ENCODE assay signal across 10 cellular contexts in genomic region chr5:72314571-72315172, GRCh38. TPM values are rescaled to one million over a fixed set of nuclear protein-coding genes. Genes with fewer than 3 reads are reported as not detected.
A peak's percentile ranks its signal among the peaks of the same experiment; 100 is the strongest.
DNase-seq lines count a peak whose midpoint lies in the region; ATAC-seq and TF ChIP-seq lines count a peak whose summit lies in the region.
"Had no signal": no experiment of that assay in that cellular context is flagged by ENCODE, and none has a peak within 500 bp of the region (broad histone marks: within the 10 kb centered on the region; RNA-seq: fewer than 3 reads in every experiment).

No MANE protein-coding gene starts in this region.

- no peak for DNase-seq in stimulated activated naive CD8-positive, alpha-beta T cell treated with anti-CD3 and anti-CD28 coated beads, Interleukin-15, Interleukin-2, amounts not matched to agents 100 U/mL and 50 U/mL, for 24 hours
- no peak for DNase-seq in RWPE2 (ENCODE audit: low spot score)
- peak in 1 of 2 donors; percentile 51 for DNase-seq in foreskin fibroblast
- no peak for DNase-seq in retina
- DNase-seq in activated CD4-positive, CD25-positive, alpha-beta regulatory T cell (lab: John Stamatoyannopoulos, UW), result no peak
- DNase-seq in transverse colon, result no peak
- DNase-seq: DMS79 had no signal

- no peaks in the 10 kb centered on the region for H3K27me3 ChIP-seq in RWPE2 (ENCODE audit: insufficient read depth, poor library complexity, severe bottlenecking)
- no peaks in the 10 kb centered on the region for H3K27me3 ChIP-seq in transverse colon

- H3K4me3 Mint-ChIP-seq in stimulated activated naive CD8-positive, alpha-beta T cell treated with anti-CD3 and anti-CD28 coated beads, Interleukin-15, Interleukin-2, amounts not matched to agents 100 ng/mL and 50 ng/mL, for 24 hours, result peak overlapping the region; percentile 6
- H3K4me3 Mint-ChIP-seq: dendritic cell treated with granulocyte-macrophage colony-stimulating factor and Interleukin-4, amounts not matched to agents 40 ng/mL and 50 ng/mL, for 4 days had no signal

- peaks cover 81% of the 10 kb centered on the region for H3K36me3 ChIP-seq in RWPE2 (ENCODE audit: low read depth)
- H3K36me3 ChIP-seq in transverse colon, result peaks cover 0 to 17% (median 3%) of the 10 kb centered on the region in 4 donors

- in situ Hi-C loops in transverse colon (cut with MboI; ENCODE audit: low pct_ligation_motif_present in 1 of 4, low pct_unique_long_range_greater_than_20kb in 1 of 4, low sequenced_read_pairs in 3 of 4), result loop anchor here in 2 of 4 donors (10.0 to 25.0 kb wide), 2 partner anchors 180 to 527 kb away; no protein-coding TSS in a partner anchor

- no peak overlapping the region for H3K27ac ChIP-seq in RWPE2 (ENCODE audit: poor library complexity, severe bottlenecking)
- H3K27ac ChIP-seq in transverse colon, result no peak overlapping the region

- H3K4me1 ChIP-seq in RWPE2 (ENCODE audit: insufficient read depth, poor library complexity, severe bottlenecking) (peaks cover 7% of the 10 kb centered on the region), transverse colon (peaks cover 0 to 25% (median 8%) of the 10 kb centered on the region in 4 donors)

- no peaks in the 10 kb centered on the region for H3K9me3 Mint-ChIP-seq in stimulated activated naive CD8-positive, alpha-beta T cell treated with anti-CD3 and anti-CD28 coated beads, Interleukin-15, Interleukin-2, amounts not matched to agents 100 ng/mL and 50 ng/mL, for 24 hours
- H3K9me3 Mint-ChIP-seq: dendritic cell treated with granulocyte-macrophage colony-stimulating factor and Interleukin-4, amounts not matched to agents 40 ng/mL and 50 ng/mL, for 4 days had no signal

- peaks cover 68% of the 10 kb centered on the region for H3K36me3 Mint-ChIP-seq in stimulated activated naive CD8-positive, alpha-beta T cell treated with anti-CD3 and anti-CD28 coated beads, Interleukin-15, Interleukin-2, amounts not matched to agents 100 ng/mL and 50 ng/mL, for 24 hours (ENCODE audit: low read depth)

- TF ChIP-seq POLR2A in transverse colon (IDR thresholded peaks at IDR 0.05), result no peak

- H3K9me3 ChIP-seq in RWPE2 (ENCODE audit: severe bottlenecking) (no peaks in the 10 kb centered on the region), transverse colon (no peaks in the 10 kb centered on the region)

- 73 to 74% methylated on average over 3 of the region's 3 CpGs for WGBS in transverse colon (ENCODE audit: low coverage in 1 of 2), 2 donors

- intact Hi-C loops in transverse colon (cut with DNase I; ENCODE audit: low total_unique reads), result no loop called here

- no peak overlapping the region for H3K4me3 ChIP-seq in RWPE2 (ENCODE audit: severe bottlenecking)
- H3K4me3 ChIP-seq in foreskin fibroblast (ENCODE audit: low read depth in 1 of 2, low read length in 2 of 2), result no peak overlapping the region
- no peak overlapping the region for H3K4me3 ChIP-seq in transverse colon

- no peak for ATAC-seq in stimulated activated naive CD8-positive, alpha-beta T cell treated with anti-CD3 and anti-CD28 coated beads, Interleukin-15, Interleukin-2, amounts not matched to agents 100 U/mL and 50 U/mL, for 24 hours
- ATAC-seq in RWPE2 (ENCODE audit: low read depth) (peak; percentile 58; the same call in 1 of the 3 replicates), GM19467 (IDR thresholded peaks at IDR 0.05; ENCODE audit: unreplicated experiment) (no peak)

- H3K27me3 Mint-ChIP-seq in stimulated activated naive CD8-positive, alpha-beta T cell treated with anti-CD3 and anti-CD28 coated beads, Interleukin-15, Interleukin-2, amounts not matched to agents 100 ng/mL and 50 ng/mL, for 24 hours, result no peaks in the 10 kb centered on the region
- H3K27me3 Mint-ChIP-seq: dendritic cell treated with granulocyte-macrophage colony-stimulating factor and Interleukin-4, amounts not matched to agents 40 ng/mL and 50 ng/mL, for 4 days had no signal

- TF ChIP-seq CTCF in RWPE2 (IDR thresholded peaks at IDR 0.05; ENCODE audit: poor library complexity, severe bottlenecking) (no peak), foreskin fibroblast (IDR thresholded peaks at IDR 0.05; ENCODE audit: low read depth, low read length) (peak; percentile 4), transverse colon (IDR thresholded peaks at IDR 0.05) (no peak)

- H3K27ac Mint-ChIP-seq in stimulated activated naive CD8-positive, alpha-beta T cell treated with anti-CD3 and anti-CD28 coated beads, Interleukin-15, Interleukin-2, amounts not matched to agents 100 ng/mL and 50 ng/mL, for 24 hours, result peak overlapping the region; percentile 49
- H3K27ac Mint-ChIP-seq: dendritic cell treated with granulocyte-macrophage colony-stimulating factor and Interleukin-4, amounts not matched to agents 40 ng/mL and 50 ng/mL, for 4 days had no signal

- no peak for TF ChIP-seq EP300 in transverse colon (IDR thresholded peaks at IDR 0.05; ENCODE audit: low read depth)

- peaks cover 40% of the 10 kb centered on the region for H3K4me1 Mint-ChIP-seq in stimulated activated naive CD8-positive, alpha-beta T cell treated with anti-CD3 and anti-CD28 coated beads, Interleukin-15, Interleukin-2, amounts not matched to agents 100 ng/mL and 50 ng/mL, for 24 hours (ENCODE audit: low read depth)

RNA-seq across cellular contexts. Expression of gene MRPS27, which starts 5.4 kb away (rescaled TPM):
- 10 to 100 TPM; 14.3 to 34.7 (median 27.9) TPM for total RNA-seq in transverse colon

RNA-seq across cellular contexts. Expression of gene PTCD2, which starts 5.5 kb away (rescaled TPM):
- total RNA-seq in transverse colon, result 1 to 10 TPM; 1.5 to 9.5 (median 2.9) TPM
